ENCODE assay signal across 1 cellular context in the genomic region with DNA sequence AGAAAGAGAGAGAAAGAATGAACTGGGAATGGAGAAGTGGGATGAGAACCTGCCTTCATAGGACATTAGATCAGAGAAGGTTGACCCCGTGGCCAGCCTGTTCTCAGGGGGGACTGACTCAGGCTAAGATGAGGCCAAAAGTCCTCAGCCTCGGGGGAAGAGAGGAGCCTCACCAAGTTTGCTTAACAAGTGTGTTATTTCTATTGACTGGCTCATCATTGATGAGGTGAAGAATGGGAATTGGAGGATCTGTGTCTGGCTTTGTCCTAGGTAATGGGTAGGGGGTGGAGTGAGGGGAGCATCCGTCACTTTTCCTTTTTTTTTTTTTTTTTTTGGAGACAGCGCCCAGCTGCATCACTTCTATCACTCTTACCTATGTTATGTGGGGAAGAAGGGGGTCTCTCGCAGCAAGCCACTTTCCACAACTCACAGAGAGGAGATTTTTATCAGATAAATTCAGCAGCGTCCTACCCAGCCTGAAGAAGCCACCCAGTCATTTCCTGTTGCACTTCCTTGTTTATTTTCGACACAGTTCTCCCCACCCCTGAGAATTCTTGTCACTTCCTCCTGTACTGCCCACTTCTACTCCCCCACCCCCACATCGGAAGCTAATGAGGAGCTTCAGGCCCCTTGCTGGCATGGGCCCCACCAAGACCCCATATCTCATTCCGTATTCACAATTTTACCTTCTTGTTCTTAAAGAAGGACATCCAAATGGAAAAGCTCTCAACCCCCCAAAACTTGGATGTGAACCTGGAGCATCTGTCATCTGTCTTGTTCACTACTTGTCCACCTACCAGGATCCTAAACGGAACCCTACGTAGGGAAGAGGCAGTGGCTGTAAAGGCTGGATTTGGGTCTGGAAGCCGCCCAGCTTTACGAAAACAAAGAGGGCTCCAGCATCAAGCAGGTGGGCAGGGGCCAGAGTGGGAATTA.
TF ChIP-seq lines count a peak whose summit lies in the region.

No MANE protein-coding gene starts in this region.

TF ChIP-seq in K562, 482 proteins besides CTCF, POLR2A, EP300 and RAD21 (continued from another document):
- TF ChIP-seq, protein P1, sequence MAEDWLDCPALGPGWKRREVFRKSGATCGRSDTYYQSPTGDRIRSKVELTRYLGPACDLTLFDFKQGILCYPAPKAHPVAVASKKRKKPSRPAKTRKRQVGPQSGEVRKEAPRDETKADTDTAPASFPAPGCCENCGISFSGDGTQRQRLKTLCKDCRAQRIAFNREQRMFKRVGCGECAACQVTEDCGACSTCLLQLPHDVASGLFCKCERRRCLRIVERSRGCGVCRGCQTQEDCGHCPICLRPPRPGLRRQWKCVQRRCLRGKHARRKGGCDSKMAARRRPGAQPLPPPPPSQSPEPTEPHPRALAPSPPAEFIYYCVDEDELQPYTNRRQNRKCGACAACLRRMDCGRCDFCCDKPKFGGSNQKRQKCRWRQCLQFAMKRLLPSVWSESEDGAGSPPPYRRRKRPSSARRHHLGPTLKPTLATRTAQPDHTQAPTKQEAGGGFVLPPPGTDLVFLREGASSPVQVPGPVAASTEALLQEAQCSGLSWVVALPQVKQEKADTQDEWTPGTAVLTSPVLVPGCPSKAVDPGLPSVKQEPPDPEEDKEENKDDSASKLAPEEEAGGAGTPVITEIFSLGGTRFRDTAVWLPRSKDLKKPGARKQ (CRISPR knock-in tag; IDR thresholded peaks at IDR 0.05), result peak; percentile 70; the same call in 1 of the 2 replicates
- TF ChIP-seq TAL1 (IDR thresholded peaks at IDR 0.05) (no peak), PURB (CRISPR knock-in tag; IDR thresholded peaks at IDR 0.05; ENCODE audit: low read depth) (no peak), HOXB6 (CRISPR knock-in tag; IDR thresholded peaks at IDR 0.05; ENCODE audit: borderline replicate concordance) (no peak), ELF1 (tag; IDR thresholded peaks at IDR 0.05) (peak; percentile 77), ZNF584 (CRISPR knock-in tag; IDR thresholded peaks at IDR 0.05; ENCODE audit: low read depth) (no peak), DPF2 (IDR thresholded peaks at IDR 0.05) (peak; percentile 57; the same call in 1 of the 2 replicates), DIDO1 (tag; IDR thresholded peaks at IDR 0.05; ENCODE audit: low read depth) (no peak), NR2C2 (CRISPR knock-in tag; IDR thresholded peaks at IDR 0.05) (no peak), NR2C2 (tag; IDR thresholded peaks at IDR 0.05) (no peak), ZBTB1 (CRISPR knock-in tag; IDR thresholded peaks at IDR 0.05; ENCODE audit: borderline replicate concordance, low read depth) (peak; percentile 36; the same call in 1 of the 2 replicates), MAZ (CRISPR knock-in tag; conservative IDR thresholded peaks at IDR 0.05 in 1 of 2, IDR thresholded peaks at IDR 0.05 in 1 of 2) (peak; percentile 42 to 45; a peak in 2 of 4 replicates), EHMT2 (IDR thresholded peaks at IDR 0.05) (0 out of 2 replicates have a peak, but pooled peaks have one; percentile 26), NFRKB (IDR thresholded peaks at IDR 0.05; ENCODE audit: low read depth) (peak; percentile 70), ETV1 (tag; conservative IDR thresholded peaks at IDR 0.05; ENCODE audit: low read depth) (peak; percentile 21; the same call in 1 of the 2 replicates), RUNX1 (IDR thresholded peaks at IDR 0.05; ENCODE audit: low read depth) (no peak), ZNF507 (tag; conservative IDR thresholded peaks at IDR 0.05) (no peak), GABPB1 (CRISPR knock-in tag; IDR thresholded peaks at IDR 0.05) (0 out of 2 replicates have a peak, but pooled peaks have one; percentile 35), RFX1 (IDR thresholded peaks at IDR 0.05) (no peak), ZNF76 (CRISPR knock-in tag; IDR thresholded peaks at IDR 0.05; ENCODE audit: borderline replicate concordance) (no peak), EGR1 (conservative IDR thresholded peaks at IDR 0.05) (peak; percentile 38), CBX3 (IDR thresholded peaks at IDR 0.05; ENCODE audit: borderline replicate concordance in 1 of 2, low read length in 2 of 2) (0 out of 3 replicates have a peak, but pooled peaks of 1 of the 2 experiments have one; percentile 26), ZNF695 (CRISPR knock-in tag; IDR thresholded peaks at IDR 0.05) (0 out of 2 replicates have a peak, but pooled peaks have one; percentile 60), TFAP4 (CRISPR knock-in tag; IDR thresholded peaks at IDR 0.05; ENCODE audit: borderline replicate concordance) (no peak), FOSL1 (tag; conservative IDR thresholded peaks at IDR 0.05) (peak; percentile 39; the same call in 1 of the 2 replicates), ZBTB33 (CRISPR knock-in tag; IDR thresholded peaks at IDR 0.05) (0 out of 2 replicates have a peak, but pooled peaks have one; percentile 12), CBX1 (IDR thresholded peaks at IDR 0.05; ENCODE audit: low read depth) (no peak), MTA3 (IDR thresholded peaks at IDR 0.05; ENCODE audit: borderline replicate concordance) (0 out of 2 replicates have a peak, but pooled peaks have one; percentile 14)
- TF ChIP-seq, protein P2, sequence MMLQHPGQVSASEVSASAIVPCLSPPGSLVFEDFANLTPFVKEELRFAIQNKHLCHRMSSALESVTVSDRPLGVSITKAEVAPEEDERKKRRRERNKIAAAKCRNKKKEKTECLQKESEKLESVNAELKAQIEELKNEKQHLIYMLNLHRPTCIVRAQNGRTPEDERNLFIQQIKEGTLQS (IDR thresholded peaks at IDR 0.05), result no peak
- TF ChIP-seq, protein P2 (CRISPR knock-in tag; conservative IDR thresholded peaks at IDR 0.05), result no peak
- TF ChIP-seq, protein P3, sequence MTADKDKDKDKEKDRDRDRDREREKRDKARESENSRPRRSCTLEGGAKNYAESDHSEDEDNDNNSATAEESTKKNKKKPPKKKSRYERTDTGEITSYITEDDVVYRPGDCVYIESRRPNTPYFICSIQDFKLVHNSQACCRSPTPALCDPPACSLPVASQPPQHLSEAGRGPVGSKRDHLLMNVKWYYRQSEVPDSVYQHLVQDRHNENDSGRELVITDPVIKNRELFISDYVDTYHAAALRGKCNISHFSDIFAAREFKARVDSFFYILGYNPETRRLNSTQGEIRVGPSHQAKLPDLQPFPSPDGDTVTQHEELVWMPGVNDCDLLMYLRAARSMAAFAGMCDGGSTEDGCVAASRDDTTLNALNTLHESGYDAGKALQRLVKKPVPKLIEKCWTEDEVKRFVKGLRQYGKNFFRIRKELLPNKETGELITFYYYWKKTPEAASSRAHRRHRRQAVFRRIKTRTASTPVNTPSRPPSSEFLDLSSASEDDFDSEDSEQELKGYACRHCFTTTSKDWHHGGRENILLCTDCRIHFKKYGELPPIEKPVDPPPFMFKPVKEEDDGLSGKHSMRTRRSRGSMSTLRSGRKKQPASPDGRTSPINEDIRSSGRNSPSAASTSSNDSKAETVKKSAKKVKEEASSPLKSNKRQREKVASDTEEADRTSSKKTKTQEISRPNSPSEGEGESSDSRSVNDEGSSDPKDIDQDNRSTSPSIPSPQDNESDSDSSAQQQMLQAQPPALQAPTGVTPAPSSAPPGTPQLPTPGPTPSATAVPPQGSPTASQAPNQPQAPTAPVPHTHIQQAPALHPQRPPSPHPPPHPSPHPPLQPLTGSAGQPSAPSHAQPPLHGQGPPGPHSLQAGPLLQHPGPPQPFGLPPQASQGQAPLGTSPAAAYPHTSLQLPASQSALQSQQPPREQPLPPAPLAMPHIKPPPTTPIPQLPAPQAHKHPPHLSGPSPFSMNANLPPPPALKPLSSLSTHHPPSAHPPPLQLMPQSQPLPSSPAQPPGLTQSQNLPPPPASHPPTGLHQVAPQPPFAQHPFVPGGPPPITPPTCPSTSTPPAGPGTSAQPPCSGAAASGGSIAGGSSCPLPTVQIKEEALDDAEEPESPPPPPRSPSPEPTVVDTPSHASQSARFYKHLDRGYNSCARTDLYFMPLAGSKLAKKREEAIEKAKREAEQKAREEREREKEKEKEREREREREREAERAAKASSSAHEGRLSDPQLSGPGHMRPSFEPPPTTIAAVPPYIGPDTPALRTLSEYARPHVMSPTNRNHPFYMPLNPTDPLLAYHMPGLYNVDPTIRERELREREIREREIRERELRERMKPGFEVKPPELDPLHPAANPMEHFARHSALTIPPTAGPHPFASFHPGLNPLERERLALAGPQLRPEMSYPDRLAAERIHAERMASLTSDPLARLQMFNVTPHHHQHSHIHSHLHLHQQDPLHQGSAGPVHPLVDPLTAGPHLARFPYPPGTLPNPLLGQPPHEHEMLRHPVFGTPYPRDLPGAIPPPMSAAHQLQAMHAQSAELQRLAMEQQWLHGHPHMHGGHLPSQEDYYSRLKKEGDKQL (CRISPR knock-in tag; IDR thresholded peaks at IDR 0.05; ENCODE audit: borderline replicate concordance), result no peak
